1 cellular context compared by ENCODE assay signal in the genomic region with DNA sequence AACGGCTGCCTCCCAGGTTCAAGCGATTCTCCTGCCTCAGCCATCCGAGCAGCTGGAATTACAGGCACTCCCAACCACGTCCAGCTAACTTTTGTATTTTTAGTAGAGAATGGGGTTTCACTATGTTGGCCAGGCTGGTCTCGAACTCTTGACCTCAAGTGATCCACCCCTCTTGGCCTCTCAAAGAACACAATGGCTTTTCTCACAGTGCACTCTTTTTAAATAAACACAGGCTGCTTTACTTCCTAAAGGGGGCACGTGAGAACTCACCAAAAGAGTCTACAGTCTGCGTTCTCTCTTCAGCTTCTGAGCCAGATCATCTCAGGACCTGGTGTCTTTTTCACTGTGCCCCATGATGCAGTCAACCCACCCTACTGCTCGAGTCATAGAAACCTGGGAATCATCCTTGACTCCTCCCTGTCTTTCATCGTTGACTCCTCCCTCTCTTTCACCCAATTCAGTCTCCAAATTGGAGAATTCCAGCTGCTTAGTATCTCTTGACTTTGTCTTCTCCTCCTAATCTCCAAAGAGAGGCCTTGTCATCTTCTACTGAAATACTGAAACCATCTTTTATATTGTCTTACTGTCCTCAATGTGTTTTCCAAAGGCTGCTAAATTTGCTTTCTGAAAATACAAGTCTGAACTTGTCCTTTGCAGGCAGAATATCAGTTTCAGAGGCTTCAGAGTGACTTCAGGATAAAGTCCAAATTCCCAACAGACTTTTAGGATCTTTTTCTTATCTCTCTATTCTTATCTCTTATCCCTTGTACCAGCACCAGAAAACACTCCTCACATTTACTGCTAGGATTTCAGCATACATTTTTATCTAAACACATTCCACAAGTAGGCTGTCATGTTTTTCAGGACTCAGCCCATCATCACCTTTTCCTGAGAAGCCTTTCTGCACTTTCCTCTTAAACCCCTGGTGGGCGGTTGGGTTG.
TF ChIP-seq lines count a peak whose summit lies in the region.

No MANE protein-coding gene starts in this region.

TF ChIP-seq in HepG2, 621 proteins besides CTCF, POLR2A, EP300 and RAD21 (continued from another document and continues in another):
- TF ChIP-seq THAP9 (CRISPR knock-in tag; IDR thresholded peaks at IDR 0.05; ENCODE audit: borderline replicate concordance) (no peak), IKZF5 (CRISPR knock-in tag; IDR thresholded peaks at IDR 0.05) (no peak), KLF15 (CRISPR knock-in tag; IDR thresholded peaks at IDR 0.05; ENCODE audit: borderline replicate concordance) (no peak), RNF2 (conservative IDR thresholded peaks at IDR 0.05; ENCODE audit: low read depth) (no peak), PRPF4 (IDR thresholded peaks at IDR 0.05; ENCODE audit: low read depth, low read length, poor library complexity, severe bottlenecking) (no peak), MED1 (CRISPR knock-in tag; IDR thresholded peaks at IDR 0.05) (no peak; the same call in 1 of the 2 replicates), TRAFD1 (CRISPR knock-in tag; IDR thresholded peaks at IDR 0.05; ENCODE audit: borderline replicate concordance) (no peak), E2F5 (CRISPR knock-in tag; conservative IDR thresholded peaks at IDR 0.05) (no peak), NR2F1 (CRISPR knock-in tag; IDR thresholded peaks at IDR 0.05) (no peak), ZNF619 (CRISPR knock-in tag; IDR thresholded peaks at IDR 0.05) (no peak), ZNF672 (CRISPR knock-in tag; IDR thresholded peaks at IDR 0.05) (no peak), ATF2 (CRISPR knock-in tag; IDR thresholded peaks at IDR 0.05) (no peak; the same call in 1 of the 2 replicates), ZNF839 (CRISPR knock-in tag; IDR thresholded peaks at IDR 0.05; ENCODE audit: borderline replicate concordance) (no peak), ZNF879 (CRISPR knock-in tag; IDR thresholded peaks at IDR 0.05) (no peak), BRCA1 (CRISPR knock-in tag; IDR thresholded peaks at IDR 0.05) (0 out of 2 replicates have a peak, but pooled peaks have one; percentile 54), TEAD3 (CRISPR knock-in tag; optimal IDR thresholded peaks at IDR 0.05; ENCODE audit: borderline replicate concordance) (no peak), ZSCAN21 (CRISPR knock-in tag; IDR thresholded peaks at IDR 0.05; ENCODE audit: borderline replicate concordance) (no peak), ZNF264 (CRISPR knock-in tag; IDR thresholded peaks at IDR 0.05) (no peak; the same call in 1 of the 2 replicates)
- TF ChIP-seq, protein P1, sequence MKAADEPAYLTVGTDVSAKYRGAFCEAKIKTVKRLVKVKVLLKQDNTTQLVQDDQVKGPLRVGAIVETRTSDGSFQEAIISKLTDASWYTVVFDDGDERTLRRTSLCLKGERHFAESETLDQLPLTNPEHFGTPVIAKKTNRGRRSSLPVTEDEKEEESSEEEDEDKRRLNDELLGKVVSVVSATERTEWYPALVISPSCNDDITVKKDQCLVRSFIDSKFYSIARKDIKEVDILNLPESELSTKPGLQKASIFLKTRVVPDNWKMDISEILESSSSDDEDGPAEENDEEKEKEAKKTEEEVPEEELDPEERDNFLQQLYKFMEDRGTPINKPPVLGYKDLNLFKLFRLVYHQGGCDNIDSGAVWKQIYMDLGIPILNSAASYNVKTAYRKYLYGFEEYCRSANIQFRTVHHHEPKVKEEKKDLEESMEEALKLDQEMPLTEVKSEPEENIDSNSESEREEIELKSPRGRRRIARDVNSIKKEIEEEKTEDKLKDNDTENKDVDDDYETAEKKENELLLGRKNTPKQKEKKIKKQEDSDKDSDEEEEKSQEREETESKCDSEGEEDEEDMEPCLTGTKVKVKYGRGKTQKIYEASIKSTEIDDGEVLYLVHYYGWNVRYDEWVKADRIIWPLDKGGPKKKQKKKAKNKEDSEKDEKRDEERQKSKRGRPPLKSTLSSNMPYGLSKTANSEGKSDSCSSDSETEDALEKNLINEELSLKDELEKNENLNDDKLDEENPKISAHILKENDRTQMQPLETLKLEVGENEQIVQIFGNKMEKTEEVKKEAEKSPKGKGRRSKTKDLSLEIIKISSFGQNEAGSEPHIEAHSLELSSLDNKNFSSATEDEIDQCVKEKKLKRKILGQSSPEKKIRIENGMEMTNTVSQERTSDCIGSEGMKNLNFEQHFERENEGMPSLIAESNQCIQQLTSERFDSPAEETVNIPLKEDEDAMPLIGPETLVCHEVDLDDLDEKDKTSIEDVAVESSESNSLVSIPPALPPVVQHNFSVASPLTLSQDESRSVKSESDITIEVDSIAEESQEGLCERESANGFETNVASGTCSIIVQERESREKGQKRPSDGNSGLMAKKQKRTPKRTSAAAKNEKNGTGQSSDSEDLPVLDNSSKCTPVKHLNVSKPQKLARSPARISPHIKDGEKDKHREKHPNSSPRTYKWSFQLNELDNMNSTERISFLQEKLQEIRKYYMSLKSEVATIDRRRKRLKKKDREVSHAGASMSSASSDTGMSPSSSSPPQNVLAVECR (CRISPR knock-in tag; IDR thresholded peaks at IDR 0.05; ENCODE audit: borderline replicate concordance): no peak
- TF ChIP-seq, protein P2, sequence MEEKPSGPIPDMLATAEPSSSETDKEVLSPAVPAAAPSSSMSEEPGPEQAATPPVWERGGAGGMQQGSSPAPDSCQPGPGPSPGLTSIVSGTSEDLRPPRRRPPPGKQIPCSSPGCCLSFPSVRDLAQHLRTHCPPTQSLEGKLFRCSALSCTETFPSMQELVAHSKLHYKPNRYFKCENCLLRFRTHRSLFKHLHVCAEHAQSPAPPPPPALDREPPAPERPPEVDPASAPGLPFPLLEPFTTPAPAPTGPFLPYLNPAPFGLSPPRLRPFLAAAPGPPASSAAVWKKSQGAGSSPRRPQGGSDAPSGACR (CRISPR knock-in tag; IDR thresholded peaks at IDR 0.05): no peak
- TF ChIP-seq, protein P3, sequence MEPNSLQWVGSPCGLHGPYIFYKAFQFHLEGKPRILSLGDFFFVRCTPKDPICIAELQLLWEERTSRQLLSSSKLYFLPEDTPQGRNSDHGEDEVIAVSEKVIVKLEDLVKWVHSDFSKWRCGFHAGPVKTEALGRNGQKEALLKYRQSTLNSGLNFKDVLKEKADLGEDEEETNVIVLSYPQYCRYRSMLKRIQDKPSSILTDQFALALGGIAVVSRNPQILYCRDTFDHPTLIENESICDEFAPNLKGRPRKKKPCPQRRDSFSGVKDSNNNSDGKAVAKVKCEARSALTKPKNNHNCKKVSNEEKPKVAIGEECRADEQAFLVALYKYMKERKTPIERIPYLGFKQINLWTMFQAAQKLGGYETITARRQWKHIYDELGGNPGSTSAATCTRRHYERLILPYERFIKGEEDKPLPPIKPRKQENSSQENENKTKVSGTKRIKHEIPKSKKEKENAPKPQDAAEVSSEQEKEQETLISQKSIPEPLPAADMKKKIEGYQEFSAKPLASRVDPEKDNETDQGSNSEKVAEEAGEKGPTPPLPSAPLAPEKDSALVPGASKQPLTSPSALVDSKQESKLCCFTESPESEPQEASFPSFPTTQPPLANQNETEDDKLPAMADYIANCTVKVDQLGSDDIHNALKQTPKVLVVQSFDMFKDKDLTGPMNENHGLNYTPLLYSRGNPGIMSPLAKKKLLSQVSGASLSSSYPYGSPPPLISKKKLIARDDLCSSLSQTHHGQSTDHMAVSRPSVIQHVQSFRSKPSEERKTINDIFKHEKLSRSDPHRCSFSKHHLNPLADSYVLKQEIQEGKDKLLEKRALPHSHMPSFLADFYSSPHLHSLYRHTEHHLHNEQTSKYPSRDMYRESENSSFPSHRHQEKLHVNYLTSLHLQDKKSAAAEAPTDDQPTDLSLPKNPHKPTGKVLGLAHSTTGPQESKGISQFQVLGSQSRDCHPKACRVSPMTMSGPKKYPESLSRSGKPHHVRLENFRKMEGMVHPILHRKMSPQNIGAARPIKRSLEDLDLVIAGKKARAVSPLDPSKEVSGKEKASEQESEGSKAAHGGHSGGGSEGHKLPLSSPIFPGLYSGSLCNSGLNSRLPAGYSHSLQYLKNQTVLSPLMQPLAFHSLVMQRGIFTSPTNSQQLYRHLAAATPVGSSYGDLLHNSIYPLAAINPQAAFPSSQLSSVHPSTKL (CRISPR knock-in tag; IDR thresholded peaks at IDR 0.05): peak; percentile 11; the same call in 1 of the 2 replicates
- TF ChIP-seq, protein P4, sequence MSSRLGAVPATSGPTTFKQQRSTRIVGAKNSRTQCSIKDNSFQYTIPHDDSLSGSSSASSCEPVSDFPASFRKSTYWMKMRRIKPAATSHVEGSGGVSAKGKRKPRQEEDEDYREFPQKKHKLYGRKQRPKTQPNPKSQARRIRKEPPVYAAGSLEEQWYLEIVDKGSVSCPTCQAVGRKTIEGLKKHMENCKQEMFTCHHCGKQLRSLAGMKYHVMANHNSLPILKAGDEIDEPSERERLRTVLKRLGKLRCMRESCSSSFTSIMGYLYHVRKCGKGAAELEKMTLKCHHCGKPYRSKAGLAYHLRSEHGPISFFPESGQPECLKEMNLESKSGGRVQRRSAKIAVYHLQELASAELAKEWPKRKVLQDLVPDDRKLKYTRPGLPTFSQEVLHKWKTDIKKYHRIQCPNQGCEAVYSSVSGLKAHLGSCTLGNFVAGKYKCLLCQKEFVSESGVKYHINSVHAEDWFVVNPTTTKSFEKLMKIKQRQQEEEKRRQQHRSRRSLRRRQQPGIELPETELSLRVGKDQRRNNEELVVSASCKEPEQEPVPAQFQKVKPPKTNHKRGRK (CRISPR knock-in tag; IDR thresholded peaks at IDR 0.05): no peak
- TF ChIP-seq, protein P5, sequence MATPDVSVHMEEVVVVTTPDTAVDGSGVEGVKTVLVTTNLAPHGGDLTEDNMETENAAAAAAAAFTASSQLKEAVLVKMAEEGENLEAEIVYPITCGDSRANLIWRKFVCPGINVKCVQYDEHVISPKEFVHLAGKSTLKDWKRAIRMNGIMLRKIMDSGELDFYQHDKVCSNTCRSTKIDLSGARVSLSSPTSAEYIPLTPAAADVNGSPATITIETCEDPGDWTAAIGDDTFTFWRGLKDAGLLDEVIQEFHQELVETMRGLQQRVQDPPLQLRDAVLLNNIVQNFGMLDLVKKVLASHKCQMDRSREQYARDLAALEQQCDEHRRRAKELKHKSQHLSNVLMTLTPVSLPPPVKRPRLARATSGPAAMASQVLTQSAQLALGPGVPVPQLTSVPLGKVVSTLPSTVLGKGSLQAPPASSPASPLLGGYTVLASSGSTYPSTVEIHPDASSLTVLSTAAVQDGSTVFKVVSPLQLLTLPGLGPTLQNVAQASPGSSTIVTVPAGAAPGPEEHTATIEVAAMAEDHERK (CRISPR knock-in tag; IDR thresholded peaks at IDR 0.05; ENCODE audit: low read depth): no peak
